Comparison of ENCODE assay signal across 15 cellular contexts in the genomic region with DNA sequence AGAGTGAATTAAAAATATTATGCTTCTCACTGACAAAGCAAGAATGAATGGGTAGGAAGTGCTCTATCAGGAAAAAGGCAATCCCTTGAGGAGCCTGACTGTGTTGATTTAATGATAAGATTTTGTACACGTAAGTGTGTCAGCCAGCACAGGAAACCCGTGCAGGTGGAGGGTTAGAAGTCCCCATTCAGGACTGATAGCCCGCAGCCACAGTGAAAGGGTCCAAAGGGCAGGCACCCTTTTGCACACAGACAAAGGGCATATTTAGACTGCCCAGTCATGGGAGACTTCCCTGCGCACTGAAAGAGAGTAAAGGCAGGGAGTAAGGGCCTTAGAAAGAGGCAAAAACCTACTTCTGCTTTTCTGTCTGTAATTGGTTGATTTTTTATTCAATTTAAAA. TPM values are rescaled to one million over a fixed set of nuclear protein-coding genes. Genes with fewer than 3 reads are reported as not detected.
DNase-seq lines count a peak whose midpoint lies in the region; ATAC-seq and TF ChIP-seq lines count a peak whose summit lies in the region.
"Had no signal": no experiment of that assay in that cellular context is flagged by ENCODE, and none has a peak within 500 bp of the region (broad histone marks: within the 10 kb centered on the region; RNA-seq: fewer than 3 reads in every experiment).

No MANE protein-coding gene starts in this region.

- peak overlapping the region; percentile 34 for H3K27ac Mint-ChIP-seq in type B pancreatic cell
- H3K27ac Mint-ChIP-seq: activated CD4-positive, alpha-beta T cell treated with anti-CD3 and anti-CD28 coated beads, Interleukin-2, amount 10 ng/mL, durations not matched to agents 24 days and 14 days; activated naive CD4-positive, alpha-beta T cell treated with anti-CD3 and anti-CD28 coated beads, Interleukin-2, amount 10 ng/mL, durations not matched to agents 7 days and 5 days had no signal

- intact Hi-C loops in Right ventricle myocardium superior (cut with DNase I), result no loop called here
- intact Hi-C loops in left ventricle myocardium superior (cut with micrococcal nuclease), result no loop called here

- no peak overlapping the region for H3K4me3 Mint-ChIP-seq in type B pancreatic cell
- H3K4me3 Mint-ChIP-seq: activated CD4-positive, alpha-beta T cell treated with anti-CD3 and anti-CD28 coated beads, Interleukin-2, amount 10 ng/mL, durations not matched to agents 24 days and 14 days; activated naive CD4-positive, alpha-beta T cell treated with anti-CD3 and anti-CD28 coated beads, Interleukin-2, amount 10 ng/mL, durations not matched to agents 7 days and 5 days had no signal

- DNase-seq in Right ventricle myocardium superior (no peak), left ventricle myocardium superior (no peak), NCI-H1436 treated with DMSO at 0.1 percent for 48 hours (lab: John Stamatoyannopoulos, UW) (peak; percentile 81), fibroblast of the aortic adventitia (ENCODE audit: low read depth) (peak; percentile 22), type B pancreatic cell (ENCODE audit: extremely low spot score, unreplicated experiment) (no peak), dedifferentiated amniotic fluid mesenchymal stem cell (ENCODE audit: extremely low spot score) (no peak)
- DNase-seq: 8988T; activated CD4-positive, alpha-beta T cell treated with anti-CD3 and anti-CD28 coated beads, Interleukin-2, amount 10 ng/mL, durations not matched to agents 24 days and 14 days; activated naive CD4-positive, alpha-beta T cell treated with anti-CD3 and anti-CD28 coated beads, Interleukin-2, amount 10 ng/mL, durations not matched to agents 7 days and 5 days; DND-41; NCI-H510A treated with DMSO at 0.1 percent for 48 hours; SK-N-SH; stimulated activated naive CD8-positive, alpha-beta T cell treated with anti-CD3 and anti-CD28 coated beads, Interleukin-15, Interleukin-2, amounts not matched to agents 100 U/mL and 50 U/mL, for 24 hours had no signal

- no peaks in the 10 kb centered on the region for H3K27me3 Mint-ChIP-seq in type B pancreatic cell
- H3K27me3 Mint-ChIP-seq: activated naive CD4-positive, alpha-beta T cell treated with anti-CD3 and anti-CD28 coated beads, Interleukin-2, amount 10 ng/mL, durations not matched to agents 7 days and 5 days had no signal

- H3K36me3 Mint-ChIP-seq in type B pancreatic cell, result no peaks in the 10 kb centered on the region
- H3K36me3 Mint-ChIP-seq: activated naive CD4-positive, alpha-beta T cell treated with anti-CD3 and anti-CD28 coated beads, Interleukin-2, amount 10 ng/mL, durations not matched to agents 7 days and 5 days had no signal

- no peaks in the 10 kb centered on the region for H3K4me1 Mint-ChIP-seq in type B pancreatic cell (ENCODE audit: unreplicated experiment)
- H3K4me1 Mint-ChIP-seq: activated CD4-positive, alpha-beta T cell treated with anti-CD3 and anti-CD28 coated beads, Interleukin-2, amount 10 ng/mL, durations not matched to agents 24 days and 14 days; activated naive CD4-positive, alpha-beta T cell treated with anti-CD3 and anti-CD28 coated beads, Interleukin-2, amount 10 ng/mL, durations not matched to agents 7 days and 5 days had no signal

- no peak for TF ChIP-seq CTCF in fibroblast of the aortic adventitia (IDR thresholded peaks at IDR 0.05; ENCODE audit: insufficient read depth, low read length)
- no peak for TF ChIP-seq CTCF in type B pancreatic cell (conservative IDR thresholded peaks at IDR 0.05)

- peaks cover 5% of the 10 kb centered on the region for H3K9me3 Mint-ChIP-seq in type B pancreatic cell
- H3K9me3 Mint-ChIP-seq: activated CD4-positive, alpha-beta T cell treated with anti-CD3 and anti-CD28 coated beads, Interleukin-2, amount 10 ng/mL, durations not matched to agents 24 days and 14 days had no signal

- H3K4me3 ChIP-seq in fibroblast of the aortic adventitia (ENCODE audit: low read depth, low read length), result no peak overlapping the region

- peak; percentile 38 for ATAC-seq in Right ventricle myocardium superior (ENCODE audit: poor library complexity)
- ATAC-seq in left ventricle myocardium superior, result no peak
- ATAC-seq in HG03025 (IDR thresholded peaks at IDR 0.05; ENCODE audit: low FRiP score, unreplicated experiment), result no peak
- ATAC-seq in GM21619 (IDR thresholded peaks at IDR 0.05; ENCODE audit: unreplicated experiment), result no peak

RNA-seq across cellular contexts. Expression of gene SKIL, which starts 26.4 kb away (rescaled TPM):
- total RNA-seq in Right ventricle myocardium superior (14.7 TPM), left ventricle myocardium superior (17.2 TPM), fibroblast of the aortic adventitia (ENCODE audit: low replicate concordance) (25.3 and 60.7 TPM in 2 replicates), type B pancreatic cell (ENCODE audit: low replicate concordance) (28.1 and 35.7 TPM in 2 replicates)

Comparison
In these comparisons a context has a peak if more than half of its experiments do, and no peak if none do; other contexts are left out.
1. DNase-seq: peak in NCI-H1436 treated with DMSO at 0.1 percent for 48 hours (single experiment) and fibroblast of the aortic adventitia (single experiment); none in Right ventricle myocardium superior (single experiment), left ventricle myocardium superior (single experiment), type B pancreatic cell (single experiment) and dedifferentiated amniotic fluid mesenchymal stem cell (single experiment).